Comparison of ENCODE assay signal across 8 cellular contexts in genomic region chr1:206506803-206507394, GRCh38.
DNase-seq lines count a peak whose midpoint lies in the region; ATAC-seq and TF ChIP-seq lines count a peak whose summit lies in the region.

No MANE protein-coding gene starts in this region.

- no peaks in the 10 kb centered on the region for H3K36me3 ChIP-seq in stomach smooth muscle (ENCODE audit: control insufficient read depth in 2 of 2, insufficient read depth in 2 of 2, low read length in 2 of 2)

- H3K4me3 ChIP-seq in astrocyte of the spinal cord (ENCODE audit: low read depth, low read length) (peak overlapping the region; percentile 37), stomach smooth muscle (ENCODE audit: low read length in 2 of 2) (peak overlapping the region; percentile 9 to 73)

- H3K27me3 ChIP-seq in stomach smooth muscle (ENCODE audit: control insufficient read depth in 1 of 2, insufficient read depth in 2 of 2, low read length in 2 of 2): peaks cover 29 to 45% of the 10 kb centered on the region in 2 donors

- H3K9me3 ChIP-seq in stomach smooth muscle (ENCODE audit: control insufficient read depth in 2 of 2, low read length in 2 of 2): no peaks in the 10 kb centered on the region

- peak; percentile 16 for DNase-seq in stimulated activated CD4-positive, alpha-beta T cell treated with anti-CD3 and anti-CD28 coated beads, Interleukin-12 subunit alpha, Interleukin-12 subunit beta, amount 100 ng/mL, for 4 hours
- no peak for DNase-seq in stimulated activated CD4-positive, alpha-beta T cell treated with anti-CD3 and anti-CD28 coated beads, Interleukin-1b, Interleukin-23, amount 100 ng/mL, for 48 hours
- DNase-seq in astrocyte of the spinal cord (ENCODE audit: low read depth, low spot score) (no peak), left kidney (ENCODE audit: low read depth, low spot score) (peak; percentile 51), NCI-H226 (no peak)

- ATAC-seq in HG03442 (IDR thresholded peaks at IDR 0.05; ENCODE audit: unreplicated experiment): peak; percentile 19
- no peak for ATAC-seq in GM21737 (IDR thresholded peaks at IDR 0.05; ENCODE audit: unreplicated experiment)

- H3K27ac ChIP-seq in stomach smooth muscle (ENCODE audit: low read length): no peak overlapping the region

- TF ChIP-seq CTCF in astrocyte of the spinal cord (IDR thresholded peaks at IDR 0.05; ENCODE audit: low read depth, low read length): no peak

- H3K9ac ChIP-seq in stomach smooth muscle (ENCODE audit: low read length in 2 of 2): no peak overlapping the region

- in situ Hi-C loops in astrocyte of the spinal cord (cut with HindIII; ENCODE audit: low sequenced_read_pairs): no loop called here

- H3K4me1 ChIP-seq in stomach smooth muscle (ENCODE audit: control insufficient read depth, insufficient read depth, low read length): peaks cover 16% of the 10 kb centered on the region

Comparison
In these comparisons a context has a peak if more than half of its experiments do, and no peak if none do; other contexts are left out.
1. DNase-seq: peak in stimulated activated CD4-positive, alpha-beta T cell treated with anti-CD3 and anti-CD28 coated beads, Interleukin-12 subunit alpha, Interleukin-12 subunit beta, amount 100 ng/mL, for 4 hours (single experiment) and left kidney (single experiment); none in stimulated activated CD4-positive, alpha-beta T cell treated with anti-CD3 and anti-CD28 coated beads, Interleukin-1b, Interleukin-23, amount 100 ng/mL, for 48 hours (single experiment), astrocyte of the spinal cord (single experiment) and NCI-H226 (single experiment).